Comparison of ENCODE assay signal across 11 cellular contexts in genomic region chr1:47617381-47618221, GRCh38.
"Had no signal": no experiment of that assay in that cellular context is flagged by ENCODE, and none has a peak within 500 bp of the region (broad histone marks: within the 10 kb centered on the region; RNA-seq: fewer than 3 reads in every experiment).

No MANE protein-coding gene starts in this region.

- ATAC-seq: gastroesophageal sphincter, heart left ventricle, T-helper 17 cell had no signal

- DNase-seq: activated naive CD4-positive, alpha-beta T cell treated with Interleukin-2 at 50 U/mL for 16 hours; aorta; brain microvascular endothelial cell; central memory CD4-positive, alpha-beta T cell; left ventricle myocardium inferior; occipital lobe; stimulated activated CD4-positive, alpha-beta T cell treated with anti-CD3 and anti-CD28 coated beads, Interleukin-2, amount 100 ng/mL, for 24 hours; T-helper 17 cell; WERI-Rb-1 had no signal
